12 cellular contexts compared by ENCODE assay signal in the genomic region with DNA sequence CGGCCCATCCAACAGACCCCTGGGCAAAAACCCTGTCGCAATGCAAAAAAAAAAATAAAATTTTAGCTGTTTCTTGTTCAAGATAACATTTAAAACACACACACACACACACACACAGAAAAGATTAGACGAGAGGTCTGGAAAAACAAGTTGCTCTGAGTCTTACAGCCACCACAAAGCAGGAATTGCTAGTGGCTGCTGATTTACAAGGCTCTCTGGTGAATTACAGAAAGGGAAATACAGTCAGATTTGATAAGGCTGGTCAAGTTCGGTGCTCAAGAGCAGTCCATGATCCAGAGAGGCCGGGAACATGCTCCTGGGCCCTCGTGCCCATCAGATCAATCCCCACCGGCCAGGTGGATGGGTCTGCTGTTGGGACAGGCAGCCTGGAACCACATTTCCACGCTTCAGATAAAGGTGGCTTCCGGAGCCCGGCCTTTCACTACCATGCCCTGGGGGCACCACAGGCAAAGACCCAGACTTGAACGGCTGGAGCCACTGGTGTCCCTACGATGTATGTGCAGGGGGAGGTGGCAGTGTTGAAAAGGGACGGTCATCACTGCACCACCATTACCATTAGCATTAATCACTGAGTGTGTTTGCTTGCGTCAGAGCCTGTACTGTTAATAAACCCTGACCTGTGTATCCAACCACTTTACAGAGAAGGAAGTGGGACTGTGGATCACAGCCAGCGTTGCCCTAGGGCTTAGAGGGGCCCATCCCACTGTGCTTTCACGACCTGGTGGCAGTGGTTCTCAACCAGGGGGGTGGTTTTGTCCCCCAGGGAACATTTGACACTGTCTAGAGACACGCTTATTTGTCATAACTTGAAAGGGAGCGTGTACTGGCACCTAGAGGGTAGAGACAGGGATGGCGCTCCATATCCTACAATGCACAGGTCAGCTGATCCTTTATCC.
DNase-seq lines count a peak whose midpoint lies in the region; ATAC-seq and TF ChIP-seq lines count a peak whose summit lies in the region.
"Had no signal": no experiment of that assay in that cellular context is flagged by ENCODE, and none has a peak within 500 bp of the region (broad histone marks: within the 10 kb centered on the region; RNA-seq: fewer than 3 reads in every experiment).

No MANE protein-coding gene starts in this region.

- no peaks in the 10 kb centered on the region for H3K9me3 ChIP-seq in uterus

- ATAC-seq in naive B cell (ENCODE audit: low read depth in 2 of 2) = peak; percentile 12 to 32
- ATAC-seq: activated CD8-positive, alpha-beta memory T cell treated with anti-CD3 and anti-CD28 coated beads, Interleukin-2, amount 10 ng/mL, durations not matched to agents 7 days and 5 days had no signal

- peaks cover 16 to 18% of the 10 kb centered on the region in 2 donors for H3K4me1 ChIP-seq in uterus

- H3K27ac ChIP-seq in VCaP = peak overlapping the region; percentile 61
- peak overlapping the region in 1 of 2 donors; percentile 3 for H3K27ac ChIP-seq in uterus

- no peaks in the 10 kb centered on the region for H3K9me3 Mint-ChIP-seq in CD14-positive monocyte
- H3K9me3 Mint-ChIP-seq in naive B cell = no peaks in the 10 kb centered on the region
- no peaks in the 10 kb centered on the region for H3K9me3 Mint-ChIP-seq in endothelial cell (ENCODE audit: unreplicated experiment)

- H3K4me1 Mint-ChIP-seq in CD14-positive monocyte = peaks cover 74% of the 10 kb centered on the region
- peaks cover 66 to 93% (median 81%) of the 10 kb centered on the region in 3 donors for H3K4me1 Mint-ChIP-seq in naive B cell
- H3K4me1 Mint-ChIP-seq in endothelial cell (ENCODE audit: unreplicated experiment) = peaks cover 44% of the 10 kb centered on the region

- intact Hi-C loops in CD14-positive monocyte (cut with micrococcal nuclease) (loop anchor here (5.0 to 10.0 kb wide), 3 partner anchors 33 to 99 kb away; a partner anchor contains a TSS), uterus (cut with DNase I; ENCODE audit: low total_unique reads) (loop anchor here (10.0 kb wide), 1 partner anchor 89 kb away; no protein-coding TSS in a partner anchor)

- TF ChIP-seq CTCF in CD14-positive monocyte (IDR thresholded peaks at IDR 0.05) (peak; percentile 17), GM13977 (IDR thresholded peaks at IDR 0.05; ENCODE audit: extremely low read depth, insufficient read depth, missing control alignments) (peak; percentile 23), VCaP (conservative IDR thresholded peaks at IDR 0.05) (no peak), endothelial cell (IDR thresholded peaks at IDR 0.05; ENCODE audit: unreplicated experiment) (no peak), uterus (IDR thresholded peaks at IDR 0.05) (no peak)

- in situ Hi-C loops in GM13977 (cut with MboI; ENCODE audit: low pct_unique_long_range_greater_than_20kb, low sequenced_read_pairs, unreplicated experiment) = no loop called here

- H3K36me3 Mint-ChIP-seq in CD14-positive monocyte (peaks cover 6 to 10% of the 10 kb centered on the region in 2 donors), naive B cell (no peaks in the 10 kb centered on the region), endothelial cell (ENCODE audit: low read depth, unreplicated experiment) (no peaks in the 10 kb centered on the region)

- DNase-seq in CD14-positive monocyte (ENCODE audit: low spot score) = peak; percentile 84
- no peak for DNase-seq in GM13977 (ENCODE audit: low spot score)
- DNase-seq in naive B cell = peak; percentile 59
- DNase-seq in endothelial cell (ENCODE audit: low spot score) = no peak
- no peak for DNase-seq in uterus
- no peak for DNase-seq in glomerular visceral epithelial cell (ENCODE audit: extremely low spot score)
- DNase-seq in superior temporal gyrus (ENCODE audit: extremely low spot score) = no peak
- DNase-seq: activated CD8-positive, alpha-beta memory T cell treated with anti-CD3 and anti-CD28 coated beads, Interleukin-2, amount 10 ng/mL, durations not matched to agents 7 days and 5 days; H7; kidney; NCI-H1694 had no signal

- H3K27me3 ChIP-seq in uterus = no peaks in the 10 kb centered on the region

- H3K27me3 Mint-ChIP-seq in CD14-positive monocyte (ENCODE audit: low read depth in 3 of 3) (peaks cover 0 to 2% (median 0%) of the 10 kb centered on the region in 3 donors), naive B cell (no peaks in the 10 kb centered on the region), endothelial cell (ENCODE audit: unreplicated experiment) (peaks cover 3% of the 10 kb centered on the region)
- H3K27me3 Mint-ChIP-seq: activated CD8-positive, alpha-beta memory T cell treated with anti-CD3 and anti-CD28 coated beads, Interleukin-2, amount 10 ng/mL, durations not matched to agents 7 days and 5 days had no signal

- no peak for TF ChIP-seq POLR2A in uterus (IDR thresholded peaks at IDR 0.05)

- H3K27ac Mint-ChIP-seq in CD14-positive monocyte (peak overlapping the region; percentile 82 to 97 (median 93)), naive B cell (peak overlapping the region; percentile 76 to 99 (median 94)), endothelial cell (ENCODE audit: unreplicated experiment) (no peak overlapping the region)
- H3K27ac Mint-ChIP-seq: activated CD8-positive, alpha-beta memory T cell treated with anti-CD3 and anti-CD28 coated beads, Interleukin-2, amount 10 ng/mL, durations not matched to agents 7 days and 5 days had no signal

- no peaks in the 10 kb centered on the region for H3K36me3 ChIP-seq in uterus

- no peak overlapping the region for H3K4me3 ChIP-seq in uterus

- H3K4me3 Mint-ChIP-seq in CD14-positive monocyte (peak overlapping the region in 1 of 2 donors; percentile 59), naive B cell (peak overlapping the region; percentile 8 to 81 (median 36)), endothelial cell (ENCODE audit: unreplicated experiment) (no peak overlapping the region)
- H3K4me3 Mint-ChIP-seq: activated CD8-positive, alpha-beta memory T cell treated with anti-CD3 and anti-CD28 coated beads, Interleukin-2, amount 10 ng/mL, durations not matched to agents 7 days and 5 days had no signal

Comparison
In these comparisons a context has a peak if more than half of its experiments do, and no peak if none do; other contexts are left out.
1. DNase-seq: peak in CD14-positive monocyte (single experiment) and naive B cell (single experiment); none in GM13977 (single experiment), endothelial cell (single experiment), uterus (0 of 2), glomerular visceral epithelial cell (single experiment) and superior temporal gyrus (single experiment).
2. CTCF ChIP-seq: peak in CD14-positive monocyte (single experiment) and GM13977 (single experiment); none in VCaP (single experiment), endothelial cell (single experiment) and uterus (0 of 4).